Comparison of ENCODE assay signal across 8 cellular contexts in genomic region chr5:58891072-58891970, GRCh38.
A peak's percentile ranks its signal among the peaks of the same experiment; 100 is the strongest.
DNase-seq lines count a peak whose midpoint lies in the region; TF ChIP-seq lines count a peak whose summit lies in the region.

No MANE protein-coding gene starts in this region.

- H3K36me3 Mint-ChIP-seq in osteocyte (ENCODE audit: unreplicated experiment): no peaks in the 10 kb centered on the region

- 13% methylated on average over 18 of the region's 18 CpGs for WGBS in thyroid gland, 2 donors

- H3K27ac Mint-ChIP-seq in osteocyte (ENCODE audit: unreplicated experiment): peak overlapping the region; percentile 92

- intact Hi-C loops in thyroid gland (cut with DNase I): loop anchor here (5.0 kb wide), 1 partner anchor 111 kb away; no protein-coding TSS in a partner anchor

- peak; percentile 84 for TF ChIP-seq CTCF in osteocyte (IDR thresholded peaks at IDR 0.05)
- peak in 5 of 6 experiments; percentile 41 to 69 (median 61) for TF ChIP-seq CTCF in thyroid gland (IDR thresholded peaks at IDR 0.05)

- H3K4me1 ChIP-seq in thyroid gland: peaks cover 4 to 6% of the 10 kb centered on the region in 2 donors

- DNase-seq in NOMO-1 treated with DMSO at 0.1 percent for 48 hours (lab: John Stamatoyannopoulos, UW; ENCODE audit: unreplicated experiment): peak; percentile 35
- no peak for DNase-seq in NOMO-1 treated with dmso at 0.1 percent for 144 hours (lab: John Stamatoyannopoulos, UW; ENCODE audit: unreplicated experiment)
- DNase-seq in HuH-7.5 (ENCODE audit: low spot score): peak; percentile 53
- DNase-seq in SK-MEL-5 (ENCODE audit: low read depth, low spot score): peak; percentile 96
- peak; percentile 63 for DNase-seq in activated naive CD4-positive, alpha-beta T cell treated with Interleukin-2 at 50 U/mL for 16 hours
- DNase-seq in germinal center (ENCODE audit: low spot score): peak; percentile 73
- DNase-seq in osteocyte (ENCODE audit: extremely low spot score, unreplicated experiment): peak; percentile 88
- DNase-seq in thyroid gland: peak; percentile 61 to 62

- H3K9me3 ChIP-seq in thyroid gland: no peaks in the 10 kb centered on the region

- H3K27me3 ChIP-seq in thyroid gland: no peaks in the 10 kb centered on the region

- peaks cover 41% of the 10 kb centered on the region for H3K4me1 Mint-ChIP-seq in osteocyte (ENCODE audit: unreplicated experiment)

- in situ Hi-C loops in SK-MEL-5 (cut with HindIII; ENCODE audit: low pct_unique_long_range_greater_than_20kb, low sequenced_read_pairs): no loop called here

- H3K36me3 ChIP-seq in thyroid gland: no peaks in the 10 kb centered on the region

- H3K27ac ChIP-seq in thyroid gland: peak overlapping the region in 2 of 3 donors; percentile 53 to 61

- TF ChIP-seq POLR2A in thyroid gland (IDR thresholded peaks at IDR 0.05): no peak

- no peaks in the 10 kb centered on the region for H3K9me3 Mint-ChIP-seq in osteocyte (ENCODE audit: unreplicated experiment)

- H3K4me3 ChIP-seq in thyroid gland (replicated peaks in 1 of 3): no peak overlapping the region

- peak overlapping the region; percentile 68 for H3K4me3 Mint-ChIP-seq in osteocyte (ENCODE audit: unreplicated experiment)

- H3K27me3 Mint-ChIP-seq in osteocyte (ENCODE audit: unreplicated experiment): no peaks in the 10 kb centered on the region
